Comparison of ENCODE assay signal across 23 cellular contexts in genomic region chr17:6408271-6408670, GRCh38. TPM values are rescaled to one million over a fixed set of nuclear protein-coding genes. Genes with fewer than 3 reads are reported as not detected.
DNase-seq lines count a peak whose midpoint lies in the region; ATAC-seq, FAIRE-seq and TF ChIP-seq lines count a peak whose summit lies in the region.
"Had no signal": no experiment of that assay in that cellular context is flagged by ENCODE, and none has a peak within 500 bp of the region (broad histone marks: within the 10 kb centered on the region; RNA-seq: fewer than 3 reads in every experiment).

No MANE protein-coding gene starts in this region.

- H2AK5ac ChIP-seq in neuronal stem cell (ENCODE audit: low read depth, low read length) = no peak overlapping the region

- no peak overlapping the region for H2BK12ac ChIP-seq in neuronal stem cell (ENCODE audit: low read length)

- H2AFZ ChIP-seq in neuronal stem cell (ENCODE audit: low read length) = no peak overlapping the region
- H2AFZ ChIP-seq: GM23248 had no signal

- no peaks in the 10 kb centered on the region for H3K27me3 ChIP-seq in neuronal stem cell (ENCODE audit: control insufficient read depth in 3 of 3, insufficient read depth in 3 of 3, low read depth in 1 of 3, low read length in 3 of 3)
- H3K27me3 ChIP-seq: BLaER1 had no signal

- H2BK120ac ChIP-seq in neuronal stem cell (ENCODE audit: low read depth, low read length) = no peak overlapping the region

- no CpG with 5 or more reads among the region's 6 CpGs for WGBS in neuronal stem cell (ENCODE audit: extremely low coverage in 2 of 2, insufficient read length in 2 of 2, insufficient replicate concordance in 1 of 2), 2 donors

- ATAC-seq in HG03469 (IDR thresholded peaks at IDR 0.05; ENCODE audit: unreplicated experiment) = no peak

- no peaks in the 10 kb centered on the region for H3K79me1 ChIP-seq in neuronal stem cell (ENCODE audit: low read depth, low read length)

- H3K23ac ChIP-seq in neuronal stem cell (ENCODE audit: low read depth, low read length, poor library complexity) = no peak overlapping the region

- no peak overlapping the region for H3K18ac ChIP-seq in neuronal stem cell (ENCODE audit: low read length)

- H4K8ac ChIP-seq in neuronal stem cell (ENCODE audit: low read depth, low read length) = no peak overlapping the region

- no peak overlapping the region for H2BK5ac ChIP-seq in neuronal stem cell (ENCODE audit: low read length)

- no peak overlapping the region for H3K14ac ChIP-seq in neuronal stem cell (ENCODE audit: low read length)

- H3K27ac ChIP-seq in kidney (ENCODE audit: low read depth in 2 of 2, low read length in 2 of 2) = no peak overlapping the region
- H3K27ac ChIP-seq in neuronal stem cell (replicated peaks; ENCODE audit: low read length) = peak overlapping the region; percentile 19
- H3K27ac ChIP-seq: BLaER1, GM23248 had no signal

- TF ChIP-seq CTCF in kidney (IDR thresholded peaks at IDR 0.05; ENCODE audit: borderline replicate concordance, extremely low read depth, insufficient read depth) = no peak

- no peaks in the 10 kb centered on the region for H3K4me1 ChIP-seq in kidney (ENCODE audit: control insufficient read depth in 1 of 2, insufficient read depth in 1 of 2, low read depth in 1 of 2, low read length in 2 of 2)
- peaks cover 0 to 11% of the 10 kb centered on the region in 2 donors for H3K4me1 ChIP-seq in neuronal stem cell (ENCODE audit: control insufficient read depth in 2 of 2, insufficient read depth in 1 of 2, low read depth in 1 of 2, low read length in 2 of 2)
- H3K4me1 ChIP-seq: BLaER1 had no signal

- no peak overlapping the region for H3K4me2 ChIP-seq in neuronal stem cell (ENCODE audit: insufficient read depth, low read length, poor library complexity, severe bottlenecking)
- H3K4me2 ChIP-seq: BLaER1 had no signal

- no peak overlapping the region for H4K91ac ChIP-seq in neuronal stem cell (ENCODE audit: low read depth, low read length, poor library complexity)

- H3K9ac ChIP-seq in kidney (ENCODE audit: low read length in 2 of 2) (no peak overlapping the region), neuronal stem cell (ENCODE audit: low read depth, low read length, poor library complexity) (no peak overlapping the region)
- H3K9ac ChIP-seq: BLaER1, GM23248 had no signal

- H3K36me3 ChIP-seq in kidney (ENCODE audit: control insufficient read depth in 1 of 2, insufficient read depth in 2 of 2, low read length in 2 of 2) (no peaks in the 10 kb centered on the region), neuronal stem cell (replicated peaks in 1 of 2; ENCODE audit: control insufficient read depth in 2 of 2, insufficient read depth in 2 of 2, low read length in 2 of 2) (no peaks in the 10 kb centered on the region)
- H3K36me3 ChIP-seq: BLaER1 had no signal

- DNase-seq in NCI-H82 (lab: John Stamatoyannopoulos, UW) (peak; percentile 37), NCI-H82 treated with DMSO at 0.1 percent for 48 hours (lab: John Stamatoyannopoulos, UW; ENCODE audit: unreplicated experiment) (no peak), kidney (peak; percentile 35), neuronal stem cell (ENCODE audit: low spot score) (no peak), NCI-H2107 treated with DMSO at 0.1 percent for 48 hours (lab: John Stamatoyannopoulos, UW; ENCODE audit: unreplicated experiment) (no peak)
- DNase-seq in activated CD8-positive, alpha-beta memory T cell treated with anti-CD3 and anti-CD28 coated beads, Interleukin-2, amount 50 U/mL, for 4 hours = no peak
- DNase-seq: 8988T; CD4-positive, alpha-beta memory T cell; DMS153; DMS79; GDM1; GM23248; HCEC 1CT had no signal

- FAIRE-seq in kidney (lab: Jason Lieb, UNC) = no peak
- FAIRE-seq: GM12892, GM18507, H54 had no signal

- H3K4ac ChIP-seq in neuronal stem cell (ENCODE audit: low read length) = no peak overlapping the region

- H2BK15ac ChIP-seq in neuronal stem cell (ENCODE audit: low read length) = no peak overlapping the region

- intact Hi-C loops in kidney (cut with DNase I) = no loop called here

- no peaks in the 10 kb centered on the region for H3K9me3 ChIP-seq in kidney (ENCODE audit: control insufficient read depth in 1 of 2, low read length in 2 of 2)
- H3K9me3 ChIP-seq in neuronal stem cell (replicated peaks in 1 of 2; ENCODE audit: control insufficient read depth in 2 of 2, insufficient read depth in 1 of 2, low read depth in 1 of 2, low read length in 2 of 2) = no peaks in the 10 kb centered on the region
- H3K9me3 ChIP-seq: BLaER1 had no signal

- H3K4me3 ChIP-seq in kidney (ENCODE audit: low read length in 2 of 2) (no peak overlapping the region), neuronal stem cell (ENCODE audit: low read length in 2 of 2) (no peak overlapping the region)
- H3K4me3 ChIP-seq: BLaER1, GM23248 had no signal

RNA-seq across cellular contexts. Expression of gene AIPL1, which starts 26.6 kb away (rescaled TPM):
- total RNA-seq in kidney = not detected
- not detected for polyA plus RNA-seq in kidney (ENCODE audit: insufficient read depth, low read depth, low replicate concordance)
- polyA plus RNA-seq in neuronal stem cell (2013, experiment 1 of 2) = 0.26 TPM
- 0.35 TPM for polyA plus RNA-seq in neuronal stem cell (2013, experiment 2 of 2)
- total RNA-seq: A673; CD4-positive, alpha-beta memory T cell; Daoy; GM23248; HT-29 had no signal
- polyA plus RNA-seq: AG04450; CD14-positive monocyte; CD4-positive, alpha-beta memory T cell; GM23248 had no signal

RNA-seq across cellular contexts. Expression of gene PIMREG, which starts 36.0 kb away (rescaled TPM):
- 1.7 TPM for total RNA-seq in kidney
- polyA plus RNA-seq in kidney (ENCODE audit: insufficient read depth, low read depth, low replicate concordance) = not detected
- 103 TPM for polyA plus RNA-seq in neuronal stem cell (2013, experiment 1 of 2)
- 98.6 TPM for polyA plus RNA-seq in neuronal stem cell (2013, experiment 2 of 2)
- total RNA-seq: CD4-positive, alpha-beta memory T cell had no signal
- polyA plus RNA-seq: CD14-positive monocyte; CD4-positive, alpha-beta memory T cell had no signal

Comparison
In these comparisons a context has a peak if more than half of its experiments do, and no peak if none do; other contexts are left out.
1. DNase-seq: peak in NCI-H82 (single experiment) and kidney (single experiment); none in NCI-H82 treated with DMSO at 0.1 percent for 48 hours (single experiment), neuronal stem cell (single experiment), activated CD8-positive, alpha-beta memory T cell treated with anti-CD3 and anti-CD28 coated beads, Interleukin-2, amount 50 U/mL, for 4 hours (single experiment) and NCI-H2107 treated with DMSO at 0.1 percent for 48 hours (single experiment).